Comparison of ENCODE assay signal across 22 cellular contexts in genomic region chr6:44133981-44134711, GRCh38. TPM values are rescaled to one million over a fixed set of nuclear protein-coding genes. Genes with fewer than 3 reads are reported as not detected.
A peak's percentile ranks its signal among the peaks of the same experiment; 100 is the strongest.
DNase-seq lines count a peak whose midpoint lies in the region; ATAC-seq and TF ChIP-seq lines count a peak whose summit lies in the region.
"Had no signal": no experiment of that assay in that cellular context is flagged by ENCODE, and none has a peak within 500 bp of the region (broad histone marks: within the 10 kb centered on the region; RNA-seq: fewer than 3 reads in every experiment).

No MANE protein-coding gene starts in this region.

- H2BK120ac ChIP-seq in mesendoderm (ENCODE audit: low read depth, low read length), result no peak overlapping the region

- H3K27ac ChIP-seq in VCaP (peak overlapping the region; percentile 35; the same call in 1 of the 2 replicates), mesendoderm (ENCODE audit: low read depth, low read length) (no peak overlapping the region), stomach (peak overlapping the region in 4 of 5 donors; percentile 30 to 50 (median 44))
- H3K27ac ChIP-seq: HL-60, prostate gland had no signal

- H3K36me3 ChIP-seq in H7 (replicated peaks; ENCODE audit: control insufficient read depth, insufficient read depth, low read length) (peaks cover 2% of the 10 kb centered on the region), mesendoderm (ENCODE audit: control insufficient read depth, insufficient read depth, low read length) (no peaks in the 10 kb centered on the region), stomach (peaks cover 10 to 49% (median 48%) of the 10 kb centered on the region in 4 donors)
- H3K36me3 ChIP-seq: prostate gland had no signal

- H3K56ac ChIP-seq in mesendoderm (ENCODE audit: low read length), result no peak overlapping the region

- intact Hi-C loops in stomach (cut with DNase I; ENCODE audit: low total_unique reads), result no loop called here

- no peak overlapping the region for H3K4me3 ChIP-seq in H7 (ENCODE audit: insufficient read depth, low read depth, low read length)
- no peak overlapping the region for H3K4me3 ChIP-seq in mesendoderm (ENCODE audit: low read length)
- H3K4me3 ChIP-seq in stomach, result no peak overlapping the region
- H3K4me3 ChIP-seq: prostate gland had no signal

- H3K4me2 ChIP-seq in mesendoderm (ENCODE audit: low read length), result no peak overlapping the region

- H3K18ac ChIP-seq in mesendoderm (ENCODE audit: low read length), result no peak overlapping the region

- TF ChIP-seq CTCF in VCaP (conservative IDR thresholded peaks at IDR 0.05) (no peak), stomach (IDR thresholded peaks at IDR 0.05) (no peak)

- H3K9ac ChIP-seq in mesendoderm (ENCODE audit: low read length), result no peak overlapping the region

- H4K8ac ChIP-seq in mesendoderm (ENCODE audit: low read depth, low read length), result no peak overlapping the region

- H3K9me3 ChIP-seq in stomach, result no peaks in the 10 kb centered on the region
- H3K9me3 ChIP-seq: prostate gland, tibial nerve had no signal

- no peak for TF ChIP-seq EP300 in stomach (IDR thresholded peaks at IDR 0.05)

- ATAC-seq in HG03196 (IDR thresholded peaks at IDR 0.05; ENCODE audit: unreplicated experiment) (no peak), GM18505 (IDR thresholded peaks at IDR 0.05; ENCODE audit: unreplicated experiment) (no peak)

- no peaks in the 10 kb centered on the region for H3K79me1 ChIP-seq in mesendoderm (ENCODE audit: low read length)

- H2BK15ac ChIP-seq in mesendoderm (replicated peaks; ENCODE audit: low read depth), result no peak overlapping the region

- H3K27me3 ChIP-seq in H7 (ENCODE audit: control insufficient read depth, insufficient read depth, low read length), result no peaks in the 10 kb centered on the region
- no peaks in the 10 kb centered on the region for H3K27me3 ChIP-seq in mesendoderm (ENCODE audit: insufficient read depth, low read length, poor library complexity)
- H3K27me3 ChIP-seq in stomach, result no peaks in the 10 kb centered on the region
- H3K27me3 ChIP-seq: tibial nerve had no signal

- peak overlapping the region; percentile 66 for H3K23ac ChIP-seq in mesendoderm (ENCODE audit: low read length)

- peaks cover 2% of the 10 kb centered on the region for H3K4me1 ChIP-seq in mesendoderm (ENCODE audit: control insufficient read depth, low read depth, low read length)
- H3K4me1 ChIP-seq in stomach, result peaks cover 14 to 42% (median 30%) of the 10 kb centered on the region in 4 donors

- H3K4ac ChIP-seq in mesendoderm (ENCODE audit: low read depth, low read length), result no peak overlapping the region

- H2BK5ac ChIP-seq in mesendoderm (ENCODE audit: low read length), result no peak overlapping the region

- H2AK5ac ChIP-seq in mesendoderm (ENCODE audit: low read length), result no peak overlapping the region

- whole genome bisulfite sequencing in mesendoderm (ENCODE audit: extremely low coverage, insufficient coverage, low lambda C conversion rate), result no CpG with 5 or more reads among the region's 12 CpGs
- WGBS in stomach, 5 donors, result 79 to 85% (median 83%) methylated on average over 10 to 12 of the region's 12 CpGs

- DNase-seq in H7 (peak; percentile 68), mesendoderm (peak; percentile 15), stomach (no peak), activated T-cell treated with anti-CD3 and anti-CD28 coated beads for 4 hours (no peak), NCI-H2227 (lab: John Stamatoyannopoulos, UW; ENCODE audit: unreplicated experiment) (no peak)
- DNase-seq: activated B cell treated with CpG ODN at 0.5 μM for 24 hours; activated CD4-positive, alpha-beta T cell treated with anti-CD3 and anti-CD28 coated beads, Interleukin-2, amount 50 U/mL, for 4 hours; activated effector memory CD4-positive, alpha-beta T cell treated with anti-CD3 and anti-CD28 coated beads, Interleukin-2, amount 50 U/mL, for 16 hours; RPMI8226; stimulated activated naive CD4-positive, alpha-beta T cell had no signal

- no peaks in the 10 kb centered on the region for H3K79me2 ChIP-seq in mesendoderm (ENCODE audit: control insufficient read depth, insufficient read depth, low read length)

- H4K5ac ChIP-seq in mesendoderm (ENCODE audit: low read length), result no peak overlapping the region

- TF ChIP-seq POLR2A in stomach (IDR thresholded peaks at IDR 0.05), result no peak
- no peak for TF ChIP-seq POLR2A in GM18505 (IDR thresholded peaks at IDR 0.05; ENCODE audit: borderline replicate concordance, extremely low read depth, insufficient read depth, insufficient read length)

RNA-seq across cellular contexts. Expression of gene TMEM63B, which starts 6.8 kb away (rescaled TPM):
- total RNA-seq in H7 (2014; rRNA removed; shearing (Covaris generic)), result 24.9 and 36.2 TPM in 2 replicates
- 17.8 TPM for polyA plus RNA-seq in mesendoderm (2013, experiment 1 of 2)
- polyA plus RNA-seq in mesendoderm (2013, experiment 2 of 2), result 17.9 TPM
- 10 to 100 TPM; 20.7 to 90.6 (median 57.8) TPM for total RNA-seq in stomach
- polyA plus RNA-seq in stomach, result 10 to 100 TPM in 2 of 3 donors, 1 to 10 TPM in 1; 5.5 to 16.8 (median 14.8) TPM

RNA-seq across cellular contexts. Expression of gene MRPL14, which starts 6.9 kb away (rescaled TPM):
- total RNA-seq in H7 (2014; rRNA removed; shearing (Covaris generic)), result 91.0 and 92.0 TPM in 2 replicates
- 90.4 TPM for polyA plus RNA-seq in mesendoderm (2013, experiment 1 of 2)
- polyA plus RNA-seq in mesendoderm (2013, experiment 2 of 2), result 90.0 TPM
- 10 to 100 TPM; 17.0 to 59.1 (median 37.3) TPM for total RNA-seq in stomach
- polyA plus RNA-seq in stomach, result 10 to 100 TPM; 61.1 to 82.3 (median 78.7) TPM

RNA-seq across cellular contexts. Expression of gene CAPN11, which starts 24.5 kb away (rescaled TPM):
- 1.0 and 2.0 TPM in 2 replicates for total RNA-seq in H7 (2014; rRNA removed; shearing (Covaris generic))
- 0.18 TPM for polyA plus RNA-seq in mesendoderm (2013, experiment 1 of 2)
- 0.22 TPM for polyA plus RNA-seq in mesendoderm (2013, experiment 2 of 2)
- under 1 TPM in 1 of 5 donors, not detected in 4; 0.18 TPM for total RNA-seq in stomach
- under 1 TPM in 2 of 3 donors, not detected in 1; 0.15 to 0.19 TPM for polyA plus RNA-seq in stomach
- total RNA-seq: activated B cell treated with CpG ODN at 0.5 μM for 24 hours; bronchial epithelial cell; Daoy; H4; MCF 10A; natural killer cell treated with Interleukin-12 subunit alpha and Interleukin-12 subunit beta and Interleukin-15 and Interleukin-18, amount 100 ng/mL, for 72 hours had no signal
- polyA plus RNA-seq: IgD-negative memory B cell had no signal

Comparison
In these comparisons a context has a peak if more than half of its experiments do, and no peak if none do; other contexts are left out.
1. DNase-seq: peak in H7 (single experiment) and mesendoderm (single experiment); none in stomach (single experiment), activated T-cell treated with anti-CD3 and anti-CD28 coated beads for 4 hours (single experiment) and NCI-H2227 (single experiment).